ENCODE assay signal across 31 cellular contexts in genomic region chr20:51747182-51747911, GRCh38. TPM values are rescaled to one million over a fixed set of nuclear protein-coding genes. Genes with fewer than 3 reads are reported as not detected.
A peak's percentile ranks its signal among the peaks of the same experiment; 100 is the strongest.
DNase-seq lines count a peak whose midpoint lies in the region; ATAC-seq and TF ChIP-seq lines count a peak whose summit lies in the region.
"Had no signal": no experiment of that assay in that cellular context is flagged by ENCODE, and none has a peak within 500 bp of the region (broad histone marks: within the 10 kb centered on the region; RNA-seq: fewer than 3 reads in every experiment).

No MANE protein-coding gene starts in this region.

- peaks cover 3% of the 10 kb centered on the region for H3K9me3 Mint-ChIP-seq in activated T-helper 17 cell treated with anti-CD3 and anti-CD28 coated beads, Interleukin-2, amount 50 U/mL, for 72 hours
- H3K9me3 Mint-ChIP-seq in activated naive CD8-positive, alpha-beta T cell treated with anti-CD3 and anti-CD28 coated beads, Interleukin-2, amount 50 U/mL, for 24 hours, result peaks cover 5% of the 10 kb centered on the region
- H3K9me3 Mint-ChIP-seq: activated naive CD4-positive, alpha-beta T cell treated with anti-CD3 and anti-CD28 coated beads, Interleukin-2, amount 50 U/mL, for 72 hours; immature natural killer cell; neural progenitor cell; stimulated activated naive B cell treated with anti-CD40 and anti-IgM and Interleukin-4, amounts not matched to agents 10 μg/mL and 1 μg/mL and 100 μg/mL, for 72 hours had no signal

- peaks cover 18% of the 10 kb centered on the region for H3K27me3 Mint-ChIP-seq in activated T-helper 17 cell treated with anti-CD3 and anti-CD28 coated beads, Interleukin-2, amount 50 U/mL, for 72 hours
- peaks cover 5% of the 10 kb centered on the region for H3K27me3 Mint-ChIP-seq in activated naive CD8-positive, alpha-beta T cell treated with anti-CD3 and anti-CD28 coated beads, Interleukin-2, amount 50 U/mL, for 24 hours

- intact Hi-C loops in mucosa of descending colon (cut with DNase I, micrococcal nuclease), result no loop called here

- no peaks in the 10 kb centered on the region for H3K36me3 Mint-ChIP-seq in activated T-helper 17 cell treated with anti-CD3 and anti-CD28 coated beads, Interleukin-2, amount 50 U/mL, for 72 hours (ENCODE audit: low read depth)
- H3K36me3 Mint-ChIP-seq in activated naive CD8-positive, alpha-beta T cell treated with anti-CD3 and anti-CD28 coated beads, Interleukin-2, amount 50 U/mL, for 24 hours (ENCODE audit: low read depth), result no peaks in the 10 kb centered on the region
- H3K36me3 Mint-ChIP-seq: activated naive CD4-positive, alpha-beta T cell treated with anti-CD3 and anti-CD28 coated beads, Interleukin-2, amount 50 U/mL, for 72 hours; CD4-positive, alpha-beta memory T cell; stimulated activated naive B cell treated with anti-CD40 and anti-IgM and Interleukin-4, amounts not matched to agents 10 μg/mL and 1 μg/mL and 100 μg/mL, for 72 hours had no signal

- DNase-seq in 8988T, result peak; percentile 9
- peak; percentile 18 for DNase-seq in NB4 (ENCODE audit: low read depth)
- DNase-seq in mucosa of descending colon, result peak in 1 of 3 donors; percentile 44
- no peak for DNase-seq in NCI-H774 (lab: John Stamatoyannopoulos, UW)
- DNase-seq in epidermal melanocyte (ENCODE audit: insufficient read length, low spot score), result no peak
- DNase-seq in activated naive CD8-positive, alpha-beta T cell treated with anti-CD3 and anti-CD28 coated beads, Interleukin-2, amount 50 U/mL, for 24 hours, result no peak
- DNase-seq: activated CD4-positive, alpha-beta T cell treated with anti-CD3 and anti-CD28 coated beads for 4 hours; activated CD8-positive, alpha-beta T cell treated with anti-CD3 and anti-CD28 coated beads, Interleukin-2, amount 10 ng/mL, durations not matched to agents 7 days and 5 days; activated effector memory CD4-positive, alpha-beta T cell treated with Interleukin-2 at 50 U/mL for 16 hours; CD4-positive, alpha-beta memory T cell; DMS 273 treated with DMSO at 0.1 percent for 48 hours; effector CD8-positive, alpha-beta T cell; HCEC 1CT; immature natural killer cell; NCI-H1092; NCI-H1694; NCI-H2171; NCI-H510A treated with DMSO at 0.1 percent for 48 hours; Right ventricle myocardium superior; small intestine; stimulated activated naive B cell treated with anti-CD40 and anti-IgM and Interleukin-4, amounts not matched to agents 10 μg/mL and 1 μg/mL and 100 μg/mL, for 72 hours; WERI-Rb-1 had no signal

- ATAC-seq in activated T-helper 17 cell treated with anti-CD3 and anti-CD28 coated beads, Interleukin-2, amount 50 U/mL, for 72 hours (replicated peaks), result no peak
- ATAC-seq in mucosa of descending colon (peak; percentile 12), GM21423 (IDR thresholded peaks at IDR 0.05; ENCODE audit: unreplicated experiment) (no peak)
- ATAC-seq in activated naive CD8-positive, alpha-beta T cell treated with anti-CD3 and anti-CD28 coated beads, Interleukin-2, amount 50 U/mL, for 24 hours, result no peak
- ATAC-seq: activated CD8-positive, alpha-beta T cell treated with anti-CD3 and anti-CD28 coated beads, Interleukin-2, amount 10 ng/mL, durations not matched to agents 7 days and 5 days; activated naive CD4-positive, alpha-beta T cell treated with anti-CD3 and anti-CD28 coated beads, Interleukin-2, amount 50 U/mL, for 72 hours; GM12878; stimulated activated naive B cell treated with anti-CD40 and anti-IgM and Interleukin-4, amounts not matched to agents 10 μg/mL and 1 μg/mL and 100 μg/mL, for 72 hours had no signal

- H3K4me1 ChIP-seq in mucosa of descending colon (ENCODE audit: low read depth), result peaks cover 49% of the 10 kb centered on the region

- H3K9me3 ChIP-seq in mucosa of descending colon, result no peaks in the 10 kb centered on the region
- H3K9me3 ChIP-seq: breast epithelium, suprapubic skin had no signal

- H3K27ac Mint-ChIP-seq in activated T-helper 17 cell treated with anti-CD3 and anti-CD28 coated beads, Interleukin-2, amount 50 U/mL, for 72 hours, result peak overlapping the region; percentile 8
- H3K27ac Mint-ChIP-seq in activated naive CD8-positive, alpha-beta T cell treated with anti-CD3 and anti-CD28 coated beads, Interleukin-2, amount 50 U/mL, for 24 hours, result no peak overlapping the region
- H3K27ac Mint-ChIP-seq: activated CD8-positive, alpha-beta T cell treated with anti-CD3 and anti-CD28 coated beads, Interleukin-2, amount 10 ng/mL, durations not matched to agents 7 days and 5 days; B cell; immature natural killer cell; neural progenitor cell; stimulated activated naive B cell treated with anti-CD40 and anti-IgM and Interleukin-4, amounts not matched to agents 10 μg/mL and 1 μg/mL and 100 μg/mL, for 72 hours had no signal

- H3K4me1 Mint-ChIP-seq in activated T-helper 17 cell treated with anti-CD3 and anti-CD28 coated beads, Interleukin-2, amount 50 U/mL, for 72 hours, result peaks cover 10% of the 10 kb centered on the region
- peaks cover 4% of the 10 kb centered on the region for H3K4me1 Mint-ChIP-seq in activated naive CD8-positive, alpha-beta T cell treated with anti-CD3 and anti-CD28 coated beads, Interleukin-2, amount 50 U/mL, for 24 hours
- H3K4me1 Mint-ChIP-seq: B cell; CD4-positive, alpha-beta memory T cell; stimulated activated naive B cell treated with anti-CD40 and anti-IgM and Interleukin-4, amounts not matched to agents 10 μg/mL and 1 μg/mL and 100 μg/mL, for 72 hours had no signal

- no peak overlapping the region for H3K4me3 Mint-ChIP-seq in activated T-helper 17 cell treated with anti-CD3 and anti-CD28 coated beads, Interleukin-2, amount 50 U/mL, for 72 hours
- no peak overlapping the region for H3K4me3 Mint-ChIP-seq in activated naive CD8-positive, alpha-beta T cell treated with anti-CD3 and anti-CD28 coated beads, Interleukin-2, amount 50 U/mL, for 24 hours
- H3K4me3 Mint-ChIP-seq: activated CD8-positive, alpha-beta T cell treated with anti-CD3 and anti-CD28 coated beads, Interleukin-2, amount 10 ng/mL, durations not matched to agents 7 days and 5 days; B cell; CD4-positive, alpha-beta memory T cell; immature natural killer cell; neural progenitor cell; stimulated activated naive B cell treated with anti-CD40 and anti-IgM and Interleukin-4, amounts not matched to agents 10 μg/mL and 1 μg/mL and 100 μg/mL, for 72 hours had no signal

- no peak overlapping the region for H3K4me3 ChIP-seq in NB4 (ENCODE audit: low read depth, low read length)
- no peak overlapping the region for H3K4me3 ChIP-seq in mucosa of descending colon
- H3K4me3 ChIP-seq: breast epithelium, GM12878, neural progenitor cell, suprapubic skin had no signal

- no peaks in the 10 kb centered on the region for H3K36me3 ChIP-seq in mucosa of descending colon (ENCODE audit: low read depth)
- H3K36me3 ChIP-seq: breast epithelium, neural progenitor cell, suprapubic skin, WERI-Rb-1 had no signal

- TF ChIP-seq CTCF in NB4 (IDR thresholded peaks at IDR 0.05; ENCODE audit: low read depth, low read length) (no peak), mucosa of descending colon (IDR thresholded peaks at IDR 0.05) (no peak)

- no peak for TF ChIP-seq POLR2A in NB4 (IDR thresholded peaks at IDR 0.05; ENCODE audit: extremely low read depth, insufficient read length)

RNA-seq across cellular contexts. Expression of gene ATP9A, which starts 20.8 kb away (rescaled TPM):
- 1 to 10 TPM; 1.7 to 2.2 TPM for total RNA-seq in activated T-helper 17 cell treated with anti-CD3 and anti-CD28 coated beads, Interleukin-2, amount 50 U/mL, for 72 hours
- total RNA-seq in mucosa of descending colon, result 100 to 1,000 TPM in 1 of 3 donors, 10 to 100 TPM in 2; 54.0 to 102 (median 59.4) TPM

RNA-seq across cellular contexts. Expression of gene SALL4, which starts 55.0 kb away (rescaled TPM):
- total RNA-seq in activated T-helper 17 cell treated with anti-CD3 and anti-CD28 coated beads, Interleukin-2, amount 50 U/mL, for 72 hours, result under 1 TPM; 0.04 to 0.50 TPM
- under 1 TPM in 2 of 3 donors, not detected in 1; 0.05 to 0.41 TPM for total RNA-seq in mucosa of descending colon
- total RNA-seq: activated CD8-positive, alpha-beta T cell treated with anti-CD3 and anti-CD28 coated beads, Interleukin-2, amount 10 ng/mL, durations not matched to agents 7 days and 5 days; B cell; LHCN-M2 had no signal

Comparison
In these comparisons a context has a peak if more than half of its experiments do, and no peak if none do; other contexts are left out.
1. DNase-seq: peak in 8988T (single experiment) and NB4 (single experiment); none in NCI-H774 (single experiment), epidermal melanocyte (single experiment) and activated naive CD8-positive, alpha-beta T cell treated with anti-CD3 and anti-CD28 coated beads, Interleukin-2, amount 50 U/mL, for 24 hours (single experiment).
2. RNA of gene ATP9A, which starts 20.8 kb away (total RNA-seq): 54.0 to 102 TPM in mucosa of descending colon; 1.7 to 2.2 TPM in activated T-helper 17 cell treated with anti-CD3 and anti-CD28 coated beads, Interleukin-2, amount 50 U/mL, for 72 hours; every median in the first group is over 10 times any median in the second.